Comparison of ENCODE assay signal across 14 cellular contexts in the genomic region with DNA sequence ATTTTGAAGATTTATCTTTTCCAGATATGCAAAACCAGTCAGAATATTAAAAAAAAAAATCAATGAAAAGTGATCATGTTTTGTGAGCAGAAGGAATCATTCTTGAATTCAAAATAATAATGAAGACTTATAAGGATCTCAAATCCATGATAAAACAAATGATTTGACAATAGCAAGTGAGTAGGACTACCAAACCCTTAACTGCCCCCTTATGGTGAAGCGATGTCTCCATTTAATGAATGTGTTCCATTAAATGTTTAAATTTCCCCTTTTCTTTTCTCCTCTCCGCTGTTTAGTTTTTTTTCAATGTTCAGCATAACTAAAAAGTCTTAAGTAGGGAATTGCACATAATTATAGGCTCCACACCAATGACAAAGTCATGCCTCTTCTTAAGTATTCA. TPM values are rescaled to one million over a fixed set of nuclear protein-coding genes. Genes with fewer than 3 reads are reported as not detected.
DNase-seq lines count a peak whose midpoint lies in the region; ATAC-seq and TF ChIP-seq lines count a peak whose summit lies in the region.
"Had no signal": no experiment of that assay in that cellular context is flagged by ENCODE, and none has a peak within 500 bp of the region (broad histone marks: within the 10 kb centered on the region; RNA-seq: fewer than 3 reads in every experiment).

No MANE protein-coding gene starts in this region.

- no peak overlapping the region for H3K4me3 Mint-ChIP-seq in progenitor cell of endocrine pancreas (ENCODE audit: low read depth)
- H3K4me3 Mint-ChIP-seq: activated T-cell treated with anti-CD3 and anti-CD28 coated beads, Interleukin-2, amount 50 U/mL, for 24 hours had no signal

- peaks cover 9% of the 10 kb centered on the region for H3K4me1 Mint-ChIP-seq in progenitor cell of endocrine pancreas (ENCODE audit: low read depth)

- H3K36me3 ChIP-seq in adipocyte (ENCODE audit: control insufficient read depth, insufficient read depth, low read length, severe bottlenecking): no peaks in the 10 kb centered on the region
- H3K36me3 ChIP-seq: Peyer's patch had no signal

- ATAC-seq in foreskin keratinocyte (no peak), GM19324 (IDR thresholded peaks at IDR 0.05; ENCODE audit: low FRiP score, unreplicated experiment) (no peak)
- ATAC-seq: body of pancreas, esophagus mucosa had no signal

- no peak overlapping the region for H3K27ac Mint-ChIP-seq in progenitor cell of endocrine pancreas
- H3K27ac Mint-ChIP-seq: activated T-cell treated with anti-CD3 and anti-CD28 coated beads, Interleukin-2, amount 50 U/mL, for 24 hours had no signal

- H3K9me3 Mint-ChIP-seq in progenitor cell of endocrine pancreas (ENCODE audit: low read depth): no peaks in the 10 kb centered on the region
- H3K9me3 Mint-ChIP-seq: activated T-cell treated with anti-CD3 and anti-CD28 coated beads, Interleukin-2, amount 50 U/mL, for 24 hours had no signal

- H3K4me3 ChIP-seq in adipocyte (ENCODE audit: low read length): no peak overlapping the region
- H3K4me3 ChIP-seq: body of pancreas, Peyer's patch had no signal

- H3K36me3 Mint-ChIP-seq in progenitor cell of endocrine pancreas (ENCODE audit: insufficient read depth): no peaks in the 10 kb centered on the region

- H3K27me3 ChIP-seq in adipocyte (replicated peaks; ENCODE audit: control insufficient read depth, insufficient read depth, low read length): no peaks in the 10 kb centered on the region
- no peaks in the 10 kb centered on the region for H3K27me3 ChIP-seq in foreskin keratinocyte
- H3K27me3 ChIP-seq: body of pancreas, Peyer's patch had no signal

- TF ChIP-seq CTCF in foreskin keratinocyte (conservative IDR thresholded peaks at IDR 0.05) (peak; percentile 29), progenitor cell of endocrine pancreas (IDR thresholded peaks at IDR 0.05; ENCODE audit: unreplicated experiment) (no peak)

- H3K9me3 ChIP-seq in adipocyte (ENCODE audit: control insufficient read depth, low read length): no peaks in the 10 kb centered on the region
- H3K9me3 ChIP-seq: body of pancreas, Peyer's patch had no signal

- peaks cover 6% of the 10 kb centered on the region for H3K4me1 ChIP-seq in adipocyte (ENCODE audit: control insufficient read depth, insufficient read depth, low read length)
- H3K4me1 ChIP-seq in foreskin keratinocyte: peaks cover 26% of the 10 kb centered on the region

- H3K27me3 Mint-ChIP-seq in progenitor cell of endocrine pancreas: peaks cover 14% of the 10 kb centered on the region
- H3K27me3 Mint-ChIP-seq: activated T-cell treated with anti-CD3 and anti-CD28 coated beads, Interleukin-2, amount 50 U/mL, for 24 hours had no signal

- H3K27ac ChIP-seq in foreskin keratinocyte: no peak overlapping the region
- H3K27ac ChIP-seq: body of pancreas had no signal

- DNase-seq in AG20443 (ENCODE audit: low spot score) (peak; percentile 14), HCEC 1CT (peak; percentile 50), adipocyte (ENCODE audit: low read depth) (peak; percentile 20), foreskin keratinocyte (no peak), progenitor cell of endocrine pancreas (ENCODE audit: low spot score, unreplicated experiment) (no peak)
- DNase-seq in stimulated activated CD4-positive, alpha-beta T cell treated with anti-CD3 and anti-CD28 coated beads, Interleukin-12 subunit alpha, Interleukin-12 subunit beta, amount 100 ng/mL, for 4 hours: no peak
- no peak for DNase-seq in stimulated activated CD8-positive, alpha-beta memory T cell treated with anti-CD3 and anti-CD28 coated beads, Interleukin-4, amount 100 ng/mL, for 48 hours
- DNase-seq: activated T-cell treated with anti-CD3 and anti-CD28 coated beads, Interleukin-2, amount 50 U/mL, for 24 hours; body of pancreas; NCI-H187 treated with DMSO at 0.1 percent for 48 hours; Peyer's patch; stimulated activated CD4-positive, alpha-beta T cell treated with anti-CD3 and anti-CD28 coated beads, Interleukin-4, amount 100 ng/mL, for 1 hour had no signal

- no peak overlapping the region for H3K9ac ChIP-seq in adipocyte (ENCODE audit: low read length)

RNA-seq across cellular contexts. Expression of a gene that starts 12.2 kb away (rescaled TPM):
- 0.42 and 0.61 TPM in 2 replicates for total RNA-seq in foreskin keratinocyte
- polyA plus RNA-seq in foreskin keratinocyte: 0.26 and 0.51 TPM in 2 replicates
- total RNA-seq in progenitor cell of endocrine pancreas: 10.3 and 11.6 TPM in 2 replicates

RNA-seq across cellular contexts. Expression of a gene that starts 30.7 kb away (rescaled TPM):
- 3.4 and 4.2 TPM in 2 replicates for total RNA-seq in foreskin keratinocyte
- 3.7 and 4.3 TPM in 2 replicates for polyA plus RNA-seq in foreskin keratinocyte
- 9.1 and 9.9 TPM in 2 replicates for total RNA-seq in progenitor cell of endocrine pancreas

Comparison
In these comparisons a context has a peak if more than half of its experiments do, and no peak if none do; other contexts are left out.
1. DNase-seq: peak in AG20443 (single experiment), HCEC 1CT (single experiment) and adipocyte (single experiment); none in foreskin keratinocyte (0 of 2), stimulated activated CD4-positive, alpha-beta T cell treated with anti-CD3 and anti-CD28 coated beads, Interleukin-12 subunit alpha, Interleukin-12 subunit beta, amount 100 ng/mL, for 4 hours (single experiment), progenitor cell of endocrine pancreas (single experiment) and stimulated activated CD8-positive, alpha-beta memory T cell treated with anti-CD3 and anti-CD28 coated beads, Interleukin-4, amount 100 ng/mL, for 48 hours (single experiment).